15 cellular contexts compared by ENCODE assay signal in genomic region chr3:71890356-71890931, GRCh38.
"Had no signal": no experiment of that assay in that cellular context is flagged by ENCODE, and none has a peak within 500 bp of the region (broad histone marks: within the 10 kb centered on the region; RNA-seq: fewer than 3 reads in every experiment).

No MANE protein-coding gene starts in this region.

- DNase-seq: effector memory CD8-positive, alpha-beta T cell; foreskin melanocyte; immature natural killer cell; mammary epithelial cell; naive thymus-derived CD4-positive, alpha-beta T cell; posterior cingulate gyrus; small intestine; stimulated activated CD4-positive, alpha-beta T cell treated with anti-CD3 and anti-CD28 coated beads, Interleukin-2, amount 100 ng/mL, for 48 hours; stimulated activated naive CD4-positive, alpha-beta T cell treated with Interleukin-2 at 50 U/mL for 16 hours; tibial artery; upper lobe of right lung had no signal

- H3K9me3 Mint-ChIP-seq: effector memory CD8-positive, alpha-beta T cell; immature natural killer cell; naive thymus-derived CD4-positive, alpha-beta T cell had no signal

- H3K4me1 ChIP-seq: upper lobe of right lung, vagina had no signal

- H3K27me3 ChIP-seq: suprapubic skin, upper lobe of right lung, vagina had no signal

- H3K27ac ChIP-seq: epithelial cell of prostate, suprapubic skin, tibial artery, upper lobe of right lung, vagina had no signal

- H3K36me3 ChIP-seq: suprapubic skin, tibial artery, upper lobe of right lung, vagina had no signal

- H3K4me3 ChIP-seq: suprapubic skin, tibial artery, upper lobe of right lung, vagina had no signal

- H3K4me3 Mint-ChIP-seq: dendritic cell treated with granulocyte-macrophage colony-stimulating factor and Interleukin-4, amounts not matched to agents 40 ng/mL and 50 ng/mL, for 4 days; effector memory CD8-positive, alpha-beta T cell; immature natural killer cell; naive thymus-derived CD4-positive, alpha-beta T cell had no signal

- ATAC-seq: effector memory CD8-positive, alpha-beta T cell; naive thymus-derived CD4-positive, alpha-beta T cell; upper lobe of right lung had no signal

- H3K4me1 Mint-ChIP-seq: immature natural killer cell; naive thymus-derived CD4-positive, alpha-beta T cell had no signal

- H3K36me3 Mint-ChIP-seq: immature natural killer cell; naive thymus-derived CD4-positive, alpha-beta T cell had no signal

- H3K9me3 ChIP-seq: suprapubic skin, tibial artery, upper lobe of right lung, vagina had no signal

- H3K27ac Mint-ChIP-seq: dendritic cell treated with granulocyte-macrophage colony-stimulating factor and Interleukin-4, amounts not matched to agents 40 ng/mL and 50 ng/mL, for 4 days; effector memory CD8-positive, alpha-beta T cell; immature natural killer cell; naive thymus-derived CD4-positive, alpha-beta T cell had no signal
